Comparison of ENCODE assay signal across 9 cellular contexts in the genomic region with DNA sequence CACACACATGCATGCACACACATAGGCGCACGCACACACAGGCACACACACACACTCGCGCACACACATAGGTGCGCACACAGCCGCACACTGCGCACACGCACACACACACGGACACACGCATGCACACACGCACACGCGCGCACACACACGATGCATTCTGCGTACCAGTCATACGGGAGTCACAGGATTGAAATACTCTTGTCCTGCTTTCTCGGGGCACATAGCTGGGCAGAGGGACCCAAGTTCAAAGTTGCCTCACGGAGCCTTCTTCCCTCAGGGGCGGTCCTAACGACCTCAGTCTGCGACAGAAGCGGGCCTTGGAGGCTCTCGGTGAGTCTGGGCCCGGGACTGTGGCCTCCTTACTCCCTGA. TPM values are rescaled to one million over a fixed set of nuclear protein-coding genes. Genes with fewer than 3 reads are reported as not detected.
A peak's percentile ranks its signal among the peaks of the same experiment; 100 is the strongest.
DNase-seq lines count a peak whose midpoint lies in the region; ATAC-seq and TF ChIP-seq lines count a peak whose summit lies in the region.
"Had no signal": no experiment of that assay in that cellular context is flagged by ENCODE, and none has a peak within 500 bp of the region (broad histone marks: within the 10 kb centered on the region; RNA-seq: fewer than 3 reads in every experiment).

No MANE protein-coding gene starts in this region.

- H3K36me3 Mint-ChIP-seq in GM23338 (ENCODE audit: low read depth), result no peaks in the 10 kb centered on the region
- no peaks in the 10 kb centered on the region for H3K36me3 Mint-ChIP-seq in activated naive CD8-positive, alpha-beta T cell treated with anti-CD3 and anti-CD28 coated beads, Interleukin-2, amount 10 ng/mL, durations not matched to agents 7 days and 5 days
- H3K36me3 Mint-ChIP-seq in activated T-helper 1 cell treated with anti-CD3 and anti-CD28 coated beads, Interleukin-12 subunit alpha, Interleukin-12 subunit beta, Interleukin-2, Interleukin-4 antibody, amounts not matched to agents 30 ng/mL and 10 ng/mL and 1 ng/mL, durations not matched to agents 14 hours and 24 hours and 36 hours (ENCODE audit: low read depth), result no peaks in the 10 kb centered on the region
- H3K36me3 Mint-ChIP-seq: activated naive CD4-positive, alpha-beta T cell treated with anti-CD3 and anti-CD28 coated beads, Interleukin-2, amount 50 U/mL, for 72 hours had no signal

- H3K79me2 ChIP-seq in GM23338 (replicated peaks; ENCODE audit: insufficient read depth), result no peaks in the 10 kb centered on the region
- H3K79me2 ChIP-seq in hepatocyte, result no peaks in the 10 kb centered on the region
- no peaks in the 10 kb centered on the region for H3K79me2 ChIP-seq in Karpas-422 (ENCODE audit: low read length)

- H3K4me2 ChIP-seq in GM23338, result peak overlapping the region; percentile 93
- peak overlapping the region; percentile 98 for H3K4me2 ChIP-seq in hepatocyte
- H3K4me2 ChIP-seq in Karpas-422 (ENCODE audit: low read depth, low read length, poor library complexity, severe bottlenecking), result no peak overlapping the region

- WGBS in hepatocyte (ENCODE audit: low lambda C conversion rate, missing lambda C conversion rate), result 65% methylated on average over 25 of the region's 25 CpGs
- 60 to 66% (median 64%) methylated on average over 24 to 25 of the region's 25 CpGs for WGBS in psoas muscle, 3 donors

- H3K4me1 Mint-ChIP-seq in GM23338, result peaks cover 9% of the 10 kb centered on the region
- peaks cover 1% of the 10 kb centered on the region for H3K4me1 Mint-ChIP-seq in activated naive CD8-positive, alpha-beta T cell treated with anti-CD3 and anti-CD28 coated beads, Interleukin-2, amount 10 ng/mL, durations not matched to agents 7 days and 5 days
- H3K4me1 Mint-ChIP-seq in activated T-helper 1 cell treated with anti-CD3 and anti-CD28 coated beads, Interleukin-12 subunit alpha, Interleukin-12 subunit beta, Interleukin-2, Interleukin-4 antibody, amounts not matched to agents 30 ng/mL and 10 ng/mL and 1 ng/mL, durations not matched to agents 14 hours and 24 hours and 36 hours (ENCODE audit: low read depth), result peaks cover 9% of the 10 kb centered on the region

- H3K4me1 ChIP-seq in GM23338 (ENCODE audit: insufficient read depth), result no peaks in the 10 kb centered on the region
- H3K4me1 ChIP-seq in hepatocyte (ENCODE audit: insufficient read depth), result peaks cover 3% of the 10 kb centered on the region
- H3K4me1 ChIP-seq in psoas muscle, result peaks cover 3% of the 10 kb centered on the region
- no peaks in the 10 kb centered on the region for H3K4me1 ChIP-seq in Karpas-422 (ENCODE audit: low read length)

- H4K20me1 ChIP-seq in GM23338 (replicated peaks; ENCODE audit: insufficient read depth) (no peaks in the 10 kb centered on the region), hepatocyte (ENCODE audit: insufficient read depth, poor library complexity, severe bottlenecking) (no peaks in the 10 kb centered on the region), Karpas-422 (ENCODE audit: insufficient read depth, low read depth, low read length) (peaks cover 9% of the 10 kb centered on the region; the same call in 1 of the 2 replicates)

- no peaks in the 10 kb centered on the region; the same call in 2 of the 3 replicates for H3K9me3 Mint-ChIP-seq in GM23338
- no peaks in the 10 kb centered on the region for H3K9me3 Mint-ChIP-seq in activated naive CD8-positive, alpha-beta T cell treated with anti-CD3 and anti-CD28 coated beads, Interleukin-2, amount 10 ng/mL, durations not matched to agents 7 days and 5 days
- no peaks in the 10 kb centered on the region for H3K9me3 Mint-ChIP-seq in activated T-helper 1 cell treated with anti-CD3 and anti-CD28 coated beads, Interleukin-12 subunit alpha, Interleukin-12 subunit beta, Interleukin-2, Interleukin-4 antibody, amounts not matched to agents 30 ng/mL and 10 ng/mL and 1 ng/mL, durations not matched to agents 14 hours and 24 hours and 36 hours
- H3K9me3 Mint-ChIP-seq: activated naive CD4-positive, alpha-beta T cell treated with anti-CD3 and anti-CD28 coated beads, Interleukin-2, amount 50 U/mL, for 72 hours had no signal

- peak overlapping the region; percentile 83 for H3K4me3 Mint-ChIP-seq in GM23338
- peak overlapping the region; percentile 77 for H3K4me3 Mint-ChIP-seq in activated naive CD8-positive, alpha-beta T cell treated with anti-CD3 and anti-CD28 coated beads, Interleukin-2, amount 10 ng/mL, durations not matched to agents 7 days and 5 days
- no peak overlapping the region for H3K4me3 Mint-ChIP-seq in activated T-helper 1 cell treated with anti-CD3 and anti-CD28 coated beads, Interleukin-12 subunit alpha, Interleukin-12 subunit beta, Interleukin-2, Interleukin-4 antibody, amounts not matched to agents 30 ng/mL and 10 ng/mL and 1 ng/mL, durations not matched to agents 14 hours and 24 hours and 36 hours

- peak overlapping the region; percentile 98 for H2AFZ ChIP-seq in GM23338
- H2AFZ ChIP-seq in hepatocyte, result peak overlapping the region; percentile 83
- no peak overlapping the region for H2AFZ ChIP-seq in Karpas-422 (ENCODE audit: low read length)

- H3K27me3 ChIP-seq in GM23338 (ENCODE audit: insufficient read depth) (peaks cover 5% of the 10 kb centered on the region; the same call in 1 of the 2 replicates), hepatocyte (peaks cover 30% of the 10 kb centered on the region), psoas muscle (ENCODE audit: insufficient read depth in 3 of 3, low read length in 2 of 3) (peaks cover 0 to 61% (median 15%) of the 10 kb centered on the region in 3 donors), Karpas-422 (ENCODE audit: low read length) (no peaks in the 10 kb centered on the region)

- ATAC-seq in GM23338 (peak; percentile 56), psoas muscle (no peak), HG03520 (IDR thresholded peaks at IDR 0.05; ENCODE audit: unreplicated experiment) (no peak)
- ATAC-seq in activated naive CD8-positive, alpha-beta T cell treated with anti-CD3 and anti-CD28 coated beads, Interleukin-2, amount 10 ng/mL, durations not matched to agents 7 days and 5 days (ENCODE audit: low read depth), result no peak

- no peak overlapping the region for H3K9ac ChIP-seq in Karpas-422 (ENCODE audit: low read length)

- H3K36me3 ChIP-seq in GM23338 (ENCODE audit: insufficient read depth) (no peaks in the 10 kb centered on the region), hepatocyte (replicated peaks; ENCODE audit: insufficient read depth, low read depth) (no peaks in the 10 kb centered on the region), psoas muscle (ENCODE audit: insufficient read depth in 1 of 2, low read depth in 1 of 2) (no peaks in the 10 kb centered on the region), Karpas-422 (ENCODE audit: insufficient read depth, low read length) (no peaks in the 10 kb centered on the region)

- POLR2A ChIA-PET in activated naive CD8-positive, alpha-beta T cell treated with anti-CD3 and anti-CD28 coated beads, Interleukin-2, amount 10 ng/mL, durations not matched to agents 7 days and 5 days (lab: Charles Lee), result no interaction called here

- H3K9me2 ChIP-seq in GM23338 (ENCODE audit: insufficient read depth), result no peaks in the 10 kb centered on the region
- no peaks in the 10 kb centered on the region for H3K9me2 ChIP-seq in hepatocyte (replicated peaks; ENCODE audit: insufficient read depth)
- no peaks in the 10 kb centered on the region for H3K9me2 ChIP-seq in Karpas-422 (replicated peaks; ENCODE audit: insufficient read depth, low read length)

- H3F3A ChIP-seq in GM23338 (replicated peaks; ENCODE audit: low read depth), result no peaks in the 10 kb centered on the region

- no peak overlapping the region for H3K27ac ChIP-seq in GM23338 (ENCODE audit: low read depth)
- no peak overlapping the region for H3K27ac ChIP-seq in hepatocyte
- H3K27ac ChIP-seq in psoas muscle, result no peak overlapping the region
- H3K27ac ChIP-seq in Karpas-422 (ENCODE audit: low read length), result no peak overlapping the region

- intact Hi-C loops in psoas muscle (cut with DNase I), result no loop called here
- intact Hi-C loops in activated T-helper 1 cell treated with anti-CD3 and anti-CD28 coated beads, Interleukin-12 subunit alpha, Interleukin-12 subunit beta, Interleukin-2, Interleukin-4 antibody, amounts not matched to agents 30 ng/mL and 10 ng/mL and 1 ng/mL, durations not matched to agents 14 hours and 24 hours and 36 hours (cut with micrococcal nuclease), result no loop called here

- peak; percentile 64 for DNase-seq in GM23338 (ENCODE audit: low spot score)
- no peak for DNase-seq in activated naive CD8-positive, alpha-beta T cell treated with anti-CD3 and anti-CD28 coated beads, Interleukin-2, amount 10 ng/mL, durations not matched to agents 7 days and 5 days
- DNase-seq in hepatocyte (ENCODE audit: low spot score), result no peak
- DNase-seq in psoas muscle, result no peak
- DNase-seq in activated T-helper 1 cell treated with anti-CD3 and anti-CD28 coated beads, Interleukin-12 subunit alpha, Interleukin-12 subunit beta, Interleukin-2, Interleukin-4 antibody, amounts not matched to agents 30 ng/mL and 10 ng/mL and 1 ng/mL, durations not matched to agents 14 hours and 24 hours and 36 hours (ENCODE audit: low spot score), result no peak
- no peak for DNase-seq in Karpas-422
- DNase-seq in epidermal melanocyte (ENCODE audit: insufficient read length, low spot score), result no peak

- H3K4me3 ChIP-seq in GM23338 (peak overlapping the region; percentile 83), hepatocyte (peak overlapping the region; percentile 36), psoas muscle (peak overlapping the region; percentile 59), Karpas-422 (ENCODE audit: low read length) (no peak overlapping the region)

- H3K9me3 ChIP-seq in hepatocyte (ENCODE audit: low read depth), result no peaks in the 10 kb centered on the region
- H3K9me3 ChIP-seq in psoas muscle, result no peaks in the 10 kb centered on the region
- H3K9me3 ChIP-seq in Karpas-422 (ENCODE audit: low read length), result no peaks in the 10 kb centered on the region

- no peak overlapping the region; the same call in 1 of the 2 replicates for H3K27ac Mint-ChIP-seq in GM23338
- no peak overlapping the region for H3K27ac Mint-ChIP-seq in activated naive CD8-positive, alpha-beta T cell treated with anti-CD3 and anti-CD28 coated beads, Interleukin-2, amount 10 ng/mL, durations not matched to agents 7 days and 5 days
- no peak overlapping the region for H3K27ac Mint-ChIP-seq in activated T-helper 1 cell treated with anti-CD3 and anti-CD28 coated beads, Interleukin-12 subunit alpha, Interleukin-12 subunit beta, Interleukin-2, Interleukin-4 antibody, amounts not matched to agents 30 ng/mL and 10 ng/mL and 1 ng/mL, durations not matched to agents 14 hours and 24 hours and 36 hours
- H3K27ac Mint-ChIP-seq: activated naive CD4-positive, alpha-beta T cell treated with anti-CD3 and anti-CD28 coated beads, Interleukin-2, amount 50 U/mL, for 72 hours had no signal

- TF ChIP-seq CTCF in GM23338 (conservative IDR thresholded peaks at IDR 0.05; ENCODE audit: low read depth in 2 of 2) (no peak), hepatocyte (IDR thresholded peaks at IDR 0.05; ENCODE audit: poor library complexity) (no peak), psoas muscle (IDR thresholded peaks at IDR 0.05) (no peak)

- peaks cover 13% of the 10 kb centered on the region for H3K27me3 Mint-ChIP-seq in GM23338 (ENCODE audit: insufficient read depth, low read depth, poor library complexity)
- peaks cover 28% of the 10 kb centered on the region for H3K27me3 Mint-ChIP-seq in activated naive CD8-positive, alpha-beta T cell treated with anti-CD3 and anti-CD28 coated beads, Interleukin-2, amount 10 ng/mL, durations not matched to agents 7 days and 5 days
- H3K27me3 Mint-ChIP-seq in activated T-helper 1 cell treated with anti-CD3 and anti-CD28 coated beads, Interleukin-12 subunit alpha, Interleukin-12 subunit beta, Interleukin-2, Interleukin-4 antibody, amounts not matched to agents 30 ng/mL and 10 ng/mL and 1 ng/mL, durations not matched to agents 14 hours and 24 hours and 36 hours (ENCODE audit: insufficient read depth), result peaks cover 56% of the 10 kb centered on the region

RNA-seq across cellular contexts. Expression of gene MRM1, which starts 56.0 kb away (rescaled TPM):
- total RNA-seq in GM23338 (2014; rRNA removed; shearing (Covaris generic)), result 20.4 and 22.9 TPM in 2 replicates
- polyA plus RNA-seq in GM23338 (2016; fragmentation: Nextera tagmentation; extraction: Ambion mirVana) (7.6 and 8.4 TPM in 2 replicates), hepatocyte (4.1 and 5.5 TPM in 2 replicates), psoas muscle (10 to 100 TPM; 11.1 to 30.6 (median 18.3) TPM)
- total RNA-seq in activated naive CD8-positive, alpha-beta T cell treated with anti-CD3 and anti-CD28 coated beads, Interleukin-2, amount 10 ng/mL, durations not matched to agents 7 days and 5 days, result 1 to 10 TPM; 9.0 to 9.4 TPM
- total RNA-seq in hepatocyte (4.7 and 5.5 TPM in 2 replicates), psoas muscle (10 to 100 TPM in 1 of 4 donors, 1 to 10 TPM in 3; 8.7 to 12.1 (median 8.9) TPM)
- total RNA-seq in activated T-helper 1 cell treated with anti-CD3 and anti-CD28 coated beads, Interleukin-12 subunit alpha, Interleukin-12 subunit beta, Interleukin-2, Interleukin-4 antibody, amounts not matched to agents 30 ng/mL and 10 ng/mL and 1 ng/mL, durations not matched to agents 14 hours and 24 hours and 36 hours, result 21.0 and 22.7 TPM in 2 replicates
- total RNA-seq in Karpas-422 (2014; rRNA removed; shearing (Covaris generic); ENCODE audit: low replicate concordance), result 11.7 and 18.0 TPM in 2 replicates
